In the genomic region with DNA sequence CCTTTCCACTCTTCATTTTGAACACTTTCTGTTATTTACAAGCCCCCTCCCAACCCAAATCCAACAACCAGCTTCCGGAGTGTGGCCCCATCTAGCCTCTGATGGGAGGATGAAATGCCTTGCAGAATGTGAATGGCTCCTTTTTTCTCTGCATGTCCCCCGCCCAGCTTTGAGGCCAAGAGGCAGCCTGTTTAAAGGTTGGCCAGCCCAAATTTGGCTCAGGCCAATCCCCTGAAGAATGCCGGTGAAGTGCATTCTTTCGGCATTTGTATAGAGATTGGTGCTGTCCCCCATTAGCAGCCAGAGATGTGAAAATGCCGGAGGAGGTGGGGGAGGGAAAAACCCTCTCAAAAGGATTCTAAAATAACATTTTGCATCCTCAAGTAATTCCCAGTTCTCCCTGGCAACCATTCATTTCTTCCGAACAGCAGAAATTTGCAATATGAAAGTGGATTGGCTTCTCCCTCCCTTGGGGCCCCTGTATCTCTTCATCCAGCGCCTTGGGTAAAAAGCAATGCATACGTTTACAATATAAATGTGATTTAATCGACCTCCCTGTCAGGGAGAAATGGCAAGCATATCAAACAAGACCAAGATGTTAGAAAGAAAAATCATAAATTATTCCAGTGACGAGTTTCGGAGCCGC, we compare ENCODE assay signal across 27 cellular contexts.
A peak's percentile ranks its signal among the peaks of the same experiment; 100 is the strongest.
DNase-seq lines count a peak whose midpoint lies in the region; ATAC-seq and TF ChIP-seq lines count a peak whose summit lies in the region.
"Had no signal": no experiment of that assay in that cellular context is flagged by ENCODE, and none has a peak within 500 bp of the region (broad histone marks: within the 10 kb centered on the region; RNA-seq: fewer than 3 reads in every experiment).

No MANE protein-coding gene starts in this region.

- H4K20me1 ChIP-seq in neural progenitor cell (ENCODE audit: low read depth): no peaks in the 10 kb centered on the region

- H3K27ac ChIP-seq in neural progenitor cell: no peak overlapping the region
- H3K27ac ChIP-seq: parathyroid adenoma, Peyer's patch, thoracic aorta had no signal

- peaks cover 0 to 10% (median 0%) of the 10 kb centered on the region in 5 experiments for H3K9me3 Mint-ChIP-seq in brain
- H3K9me3 Mint-ChIP-seq in neural progenitor cell: no peaks in the 10 kb centered on the region
- H3K9me3 Mint-ChIP-seq: activated CD8-positive, alpha-beta T cell treated with anti-CD3 and anti-CD28 coated beads for 36 hours; activated T-helper 17 cell treated with anti-CD3 and anti-CD28 coated beads, Interleukin-2, amount 50 U/mL, for 72 hours; naive thymus-derived CD8-positive, alpha-beta T cell; stimulated activated naive CD8-positive, alpha-beta T cell treated with anti-CD3 and anti-CD28 coated beads, Interleukin-15, Interleukin-2, amounts not matched to agents 100 ng/mL and 50 ng/mL, for 24 hours had no signal

- peaks cover 26% of the 10 kb centered on the region for H3F3A ChIP-seq in neural progenitor cell (ENCODE audit: low read depth)

- peaks cover 57% of the 10 kb centered on the region for H3K4me1 ChIP-seq in neural progenitor cell
- H3K4me1 ChIP-seq: parathyroid adenoma, Peyer's patch had no signal

- DNase-seq in H7 (peak; percentile 79), iPS-NIHi11 (ENCODE audit: low spot score) (peak; percentile 82), neural progenitor cell (ENCODE audit: low spot score) (peak; percentile 89), GM19240 (ENCODE audit: insufficient read length, low spot score) (no peak)
- no peak for DNase-seq in activated CD8-positive, alpha-beta memory T cell treated with anti-CD3 and anti-CD28 coated beads, Interleukin-2, amount 50 U/mL, for 48 hours
- DNase-seq: activated CD4-positive, alpha-beta T cell treated with anti-CD3 and anti-CD28 coated beads for 36 hours; activated CD8-positive, alpha-beta T cell treated with anti-CD3 and anti-CD28 coated beads for 36 hours; AML-193; amygdala; CD4-positive, CD25-positive, alpha-beta regulatory T cell; kidney; naive thymus-derived CD8-positive, alpha-beta T cell; NCI-H1048; NCI-H2107; Peyer's patch; SIG-M5 had no signal

- no peaks in the 10 kb centered on the region for H3K36me3 Mint-ChIP-seq in brain
- no peaks in the 10 kb centered on the region for H3K36me3 Mint-ChIP-seq in neural progenitor cell
- H3K36me3 Mint-ChIP-seq: CD4-positive, CD25-positive, alpha-beta regulatory T cell; naive thymus-derived CD8-positive, alpha-beta T cell had no signal

- H3K27ac Mint-ChIP-seq in brain: peak overlapping the region; percentile 30 to 97 (median 87)
- H3K27ac Mint-ChIP-seq in neural progenitor cell: no peak overlapping the region
- H3K27ac Mint-ChIP-seq: activated CD4-positive, alpha-beta T cell treated with anti-CD3 and anti-CD28 coated beads for 36 hours; activated CD8-positive, alpha-beta T cell treated with anti-CD3 and anti-CD28 coated beads for 36 hours; activated naive CD4-positive, alpha-beta T cell treated with anti-CD3 and anti-CD28 coated beads, Interleukin-2, amount 50 U/mL, for 72 hours; activated T-helper 17 cell treated with anti-CD3 and anti-CD28 coated beads, Interleukin-2, amount 50 U/mL, for 72 hours; CD4-positive, CD25-positive, alpha-beta regulatory T cell; stimulated activated naive CD8-positive, alpha-beta T cell treated with anti-CD3 and anti-CD28 coated beads, Interleukin-15, Interleukin-2, amounts not matched to agents 100 ng/mL and 50 ng/mL, for 24 hours had no signal

- H3K4me1 Mint-ChIP-seq in brain (peaks cover 72% of the 10 kb centered on the region), neural progenitor cell (peaks cover 49% of the 10 kb centered on the region)

- H3K27me3 Mint-ChIP-seq in brain (peaks cover 7% of the 10 kb centered on the region), neural progenitor cell (ENCODE audit: insufficient read depth, low read depth) (peaks cover 3% of the 10 kb centered on the region)
- H3K27me3 Mint-ChIP-seq: CD4-positive, CD25-positive, alpha-beta regulatory T cell had no signal

- TF ChIP-seq CTCF in brain (conservative IDR thresholded peaks at IDR 0.05) (no peak), neural progenitor cell (IDR thresholded peaks at IDR 0.05) (no peak)

- H2AFZ ChIP-seq in neural progenitor cell (replicated peaks): no peak overlapping the region
- H2AFZ ChIP-seq: parathyroid adenoma had no signal

- H3K27me3 ChIP-seq in H7 (ENCODE audit: control insufficient read depth, insufficient read depth, low read length): no peaks in the 10 kb centered on the region
- H3K27me3 ChIP-seq in neural progenitor cell: no peaks in the 10 kb centered on the region
- H3K27me3 ChIP-seq: Peyer's patch had no signal

- H3K4me3 Mint-ChIP-seq in brain: peak overlapping the region in 4 of 5 experiments; percentile 11 to 57 (median 32)
- peak overlapping the region; percentile 25 for H3K4me3 Mint-ChIP-seq in neural progenitor cell
- H3K4me3 Mint-ChIP-seq: activated CD4-positive, alpha-beta T cell treated with anti-CD3 and anti-CD28 coated beads for 36 hours; activated CD8-positive, alpha-beta T cell treated with anti-CD3 and anti-CD28 coated beads for 36 hours; activated T-helper 17 cell treated with anti-CD3 and anti-CD28 coated beads, Interleukin-2, amount 50 U/mL, for 72 hours; CD4-positive, CD25-positive, alpha-beta regulatory T cell; naive thymus-derived CD8-positive, alpha-beta T cell; stimulated activated naive CD8-positive, alpha-beta T cell treated with anti-CD3 and anti-CD28 coated beads, Interleukin-15, Interleukin-2, amounts not matched to agents 100 ng/mL and 50 ng/mL, for 24 hours had no signal

- no peaks in the 10 kb centered on the region for H3K9me3 ChIP-seq in neural progenitor cell (ENCODE audit: low read depth)
- H3K9me3 ChIP-seq: Peyer's patch, thoracic aorta had no signal

- H3K79me2 ChIP-seq in neural progenitor cell (ENCODE audit: low read depth): no peaks in the 10 kb centered on the region
- H3K79me2 ChIP-seq: parathyroid adenoma had no signal

- H3K4me2 ChIP-seq in neural progenitor cell: peak overlapping the region; percentile 81

- H3K9ac ChIP-seq in neural progenitor cell: no peak overlapping the region
- H3K9ac ChIP-seq: parathyroid adenoma had no signal

- ATAC-seq in GM19455 (IDR thresholded peaks at IDR 0.05; ENCODE audit: unreplicated experiment): no peak
- no peak for ATAC-seq in GM21381 (IDR thresholded peaks at IDR 0.05; ENCODE audit: unreplicated experiment)
- ATAC-seq: activated CD4-positive, alpha-beta T cell treated with anti-CD3 and anti-CD28 coated beads for 36 hours; activated CD8-positive, alpha-beta T cell treated with anti-CD3 and anti-CD28 coated beads for 36 hours; activated naive CD4-positive, alpha-beta T cell treated with anti-CD3 and anti-CD28 coated beads, Interleukin-2, amount 50 U/mL, for 72 hours; activated T-helper 17 cell treated with anti-CD3 and anti-CD28 coated beads, Interleukin-2, amount 50 U/mL, for 72 hours; GM12878; K562; naive thymus-derived CD8-positive, alpha-beta T cell had no signal

- no peak overlapping the region for H3K4me3 ChIP-seq in H7 (ENCODE audit: insufficient read depth, low read depth, low read length)
- H3K4me3 ChIP-seq in neural progenitor cell: peak overlapping the region; percentile 30
- H3K4me3 ChIP-seq: GM12878, K562, Peyer's patch, skin epidermis, thoracic aorta had no signal

- no peaks in the 10 kb centered on the region for H3K36me3 ChIP-seq in H7 (replicated peaks; ENCODE audit: control insufficient read depth, insufficient read depth, low read length)
- no peaks in the 10 kb centered on the region for H3K36me3 ChIP-seq in neural progenitor cell
- H3K36me3 ChIP-seq: Peyer's patch, thoracic aorta had no signal

Comparison
In these comparisons a context has a peak if more than half of its experiments do, and no peak if none do; other contexts are left out.
1. DNase-seq: peak in H7 (single experiment), iPS-NIHi11 (single experiment) and neural progenitor cell (single experiment); none in GM19240 (single experiment) and activated CD8-positive, alpha-beta memory T cell treated with anti-CD3 and anti-CD28 coated beads, Interleukin-2, amount 50 U/mL, for 48 hours (single experiment).